In the genomic region with DNA sequence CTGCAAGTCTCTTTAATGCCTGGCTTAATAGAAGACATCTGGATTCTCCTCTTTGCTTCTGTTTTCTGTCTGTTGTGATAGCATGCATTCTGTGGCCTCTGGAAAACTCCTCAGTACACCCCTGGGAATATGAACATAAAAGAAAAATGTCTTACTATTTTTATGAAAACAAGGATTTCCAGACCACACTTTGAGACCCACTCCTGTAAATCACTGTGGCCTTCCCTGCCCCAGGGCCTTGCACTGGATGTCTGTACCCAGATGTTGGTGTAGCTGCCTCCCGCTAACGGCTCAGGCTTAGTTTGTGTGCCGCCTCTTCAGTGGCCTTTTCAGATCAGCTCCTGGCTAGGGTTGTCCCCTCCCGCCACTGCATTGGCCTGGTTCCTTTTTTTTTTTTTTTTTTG, we compare ENCODE assay signal across 11 cellular contexts.
A peak's percentile ranks its signal among the peaks of the same experiment; 100 is the strongest.
DNase-seq lines count a peak whose midpoint lies in the region; ATAC-seq and FAIRE-seq lines count a peak whose summit lies in the region.
"Had no signal": no experiment of that assay in that cellular context is flagged by ENCODE, and none has a peak within 500 bp of the region (broad histone marks: within the 10 kb centered on the region; RNA-seq: fewer than 3 reads in every experiment).

No MANE protein-coding gene starts in this region.

- FAIRE-seq in endometrium (lab: Jason Lieb, UNC), result peak; percentile 90
- FAIRE-seq: GM18507 had no signal

- DNase-seq in GF-D8 (lab: John Stamatoyannopoulos, UW) (peak; percentile 14), RPMI8226 (peak; percentile 13), smooth muscle cell of the brain vasculature (ENCODE audit: low read depth, low spot score) (peak; percentile 46), NOMO-1 (lab: John Stamatoyannopoulos, UW; ENCODE audit: unreplicated experiment in 2 of 2) (no peak)
- DNase-seq: DMS79, MG63, NCI-H69 had no signal

- ATAC-seq in HG02938 (IDR thresholded peaks at IDR 0.05; ENCODE audit: unreplicated experiment) (no peak), HG03460 (IDR thresholded peaks at IDR 0.05; ENCODE audit: unreplicated experiment) (no peak)

Comparison
In these comparisons a context has a peak if more than half of its experiments do, and no peak if none do; other contexts are left out.
1. DNase-seq: peak in GF-D8 (single experiment), RPMI8226 (single experiment) and smooth muscle cell of the brain vasculature (single experiment); none in NOMO-1 (0 of 2).